In genomic region chr7:124429923-124430322, GRCh38 we compare ENCODE assay signal across 19 cellular contexts.
"Had no signal": no experiment of that assay in that cellular context is flagged by ENCODE, and none has a peak within 500 bp of the region (broad histone marks: within the 10 kb centered on the region; RNA-seq: fewer than 3 reads in every experiment).

No MANE protein-coding gene starts in this region.

- H3K9me3 Mint-ChIP-seq: activated CD8-positive, alpha-beta T cell treated with anti-CD3 and anti-CD28 coated beads for 36 hours; activated naive CD4-positive, alpha-beta T cell treated with anti-CD3 and anti-CD28 coated beads, Interleukin-2, amount 50 U/mL, for 24 hours; activated T-helper 1 cell treated with anti-CD3 and anti-CD28 coated beads, Interleukin-12 subunit alpha, Interleukin-12 subunit beta, Interleukin-2, Interleukin-4 antibody, amounts not matched to agents 30 ng/mL and 10 ng/mL and 1 ng/mL, durations not matched to agents 14 hours and 24 hours and 36 hours; T-helper 1 cell treated with Interleukin-12 subunit alpha and Interleukin-12 subunit beta and Interleukin-4 antibody, amounts not matched to agents 30 μg/mL and 1 μg/mL, for 36 hours had no signal

- H3K36me3 Mint-ChIP-seq: activated naive CD4-positive, alpha-beta T cell treated with anti-CD3 and anti-CD28 coated beads, Interleukin-2, amount 50 U/mL, for 24 hours had no signal

- H3K4me1 Mint-ChIP-seq: activated naive CD4-positive, alpha-beta T cell treated with anti-CD3 and anti-CD28 coated beads, Interleukin-2, amount 50 U/mL, for 24 hours had no signal

- DNase-seq: activated CD4-positive, alpha-beta T cell treated with anti-CD3 and anti-CD28 coated beads for 4 hours; activated CD8-positive, alpha-beta memory T cell treated with anti-CD3 and anti-CD28 coated beads, Interleukin-2, amount 50 U/mL, for 48 hours; activated CD8-positive, alpha-beta T cell treated with anti-CD3 and anti-CD28 coated beads for 36 hours; activated effector memory CD4-positive, alpha-beta T cell treated with Interleukin-2 at 50 U/mL for 16 hours; activated naive CD4-positive, alpha-beta T cell; activated T-cell treated with anti-CD3 and anti-CD28 coated beads, Interleukin-2, amount 50 U/mL, for 1 hour; aorta; caudate nucleus; colonic mucosa; NCI-H1092; NCI-H1436; NCI-H1694 treated with DMSO at 0.1 percent for 48 hours; NCI-H524; NCI-H82; SHP77 had no signal

- ATAC-seq: activated CD4-positive, CD25-positive, alpha-beta regulatory T cell treated with anti-CD3 and anti-CD28 coated beads, Interleukin-2, amount 50 U/mL, for 24 hours; activated CD8-positive, alpha-beta T cell treated with anti-CD3 and anti-CD28 coated beads for 36 hours had no signal

- H3K4me3 Mint-ChIP-seq: activated CD8-positive, alpha-beta T cell treated with anti-CD3 and anti-CD28 coated beads for 36 hours; activated naive CD4-positive, alpha-beta T cell treated with anti-CD3 and anti-CD28 coated beads, Interleukin-2, amount 50 U/mL, for 24 hours; activated T-helper 1 cell treated with anti-CD3 and anti-CD28 coated beads, Interleukin-12 subunit alpha, Interleukin-12 subunit beta, Interleukin-2, Interleukin-4 antibody, amounts not matched to agents 30 ng/mL and 10 ng/mL and 1 ng/mL, durations not matched to agents 14 hours and 24 hours and 36 hours; T-helper 1 cell treated with Interleukin-12 subunit alpha and Interleukin-12 subunit beta and Interleukin-4 antibody, amounts not matched to agents 30 μg/mL and 1 μg/mL, for 36 hours had no signal

- H3K27me3 Mint-ChIP-seq: activated CD8-positive, alpha-beta T cell treated with anti-CD3 and anti-CD28 coated beads for 36 hours; activated naive CD4-positive, alpha-beta T cell treated with anti-CD3 and anti-CD28 coated beads, Interleukin-2, amount 50 U/mL, for 24 hours had no signal

- H3K27ac Mint-ChIP-seq: activated CD8-positive, alpha-beta T cell treated with anti-CD3 and anti-CD28 coated beads for 36 hours; activated naive CD4-positive, alpha-beta T cell treated with anti-CD3 and anti-CD28 coated beads, Interleukin-2, amount 50 U/mL, for 24 hours; activated T-helper 1 cell treated with anti-CD3 and anti-CD28 coated beads, Interleukin-12 subunit alpha, Interleukin-12 subunit beta, Interleukin-2, Interleukin-4 antibody, amounts not matched to agents 30 ng/mL and 10 ng/mL and 1 ng/mL, durations not matched to agents 14 hours and 24 hours and 36 hours; T-helper 1 cell treated with Interleukin-12 subunit alpha and Interleukin-12 subunit beta and Interleukin-4 antibody, amounts not matched to agents 30 μg/mL and 1 μg/mL, for 36 hours had no signal
